In the genomic region with DNA sequence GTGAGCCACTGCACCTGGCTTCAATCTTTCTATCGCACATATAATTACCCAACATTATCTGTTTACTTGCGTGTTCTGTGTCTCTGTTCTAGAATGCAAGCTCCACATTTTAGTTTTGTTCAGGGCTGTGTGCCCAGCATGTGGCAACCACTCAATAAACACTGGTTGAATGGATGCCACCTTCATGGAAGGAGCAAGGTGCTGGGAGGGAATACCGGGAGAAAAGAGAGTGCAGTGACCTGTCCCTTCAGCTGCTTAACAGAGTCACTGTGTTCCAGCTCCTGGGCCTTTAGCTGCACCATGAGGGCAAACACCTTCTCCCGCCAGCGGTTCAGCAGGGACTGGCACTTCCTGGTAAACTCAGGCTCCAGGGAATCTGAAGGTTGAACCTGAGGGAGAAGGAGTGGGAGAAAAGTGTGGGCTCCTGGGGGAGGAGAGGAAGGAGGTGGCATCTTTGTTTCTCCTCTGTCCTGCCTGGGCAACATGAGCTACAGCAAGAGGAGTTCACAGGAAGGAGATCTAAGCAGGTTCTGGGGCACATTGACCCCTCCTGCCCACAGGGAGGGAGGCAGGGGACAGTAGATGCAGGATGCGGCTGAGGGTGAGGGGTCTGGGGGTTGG, we compare ENCODE assay signal across 21 cellular contexts. TPM values are rescaled to one million over a fixed set of nuclear protein-coding genes. Genes with fewer than 3 reads are reported as not detected.
"Had no signal": no experiment of that assay in that cellular context is flagged by ENCODE, and none has a peak within 500 bp of the region (broad histone marks: within the 10 kb centered on the region; RNA-seq: fewer than 3 reads in every experiment).

No MANE protein-coding gene starts in this region.

- DNase-seq: colonic mucosa; dermis blood vessel endothelial cell; foreskin melanocyte; head of caudate nucleus; kidney; left cardiac atrium; mammary epithelial cell; naive thymus-derived CD4-positive, alpha-beta T cell; nephron progenitor cell; ovary; small intestine; stimulated activated CD4-positive, alpha-beta T cell treated with anti-CD3 and anti-CD28 coated beads, Interleukin-12 subunit alpha, Interleukin-12 subunit beta, amount 100 ng/mL, for 4 hours; stimulated activated CD8-positive, alpha-beta memory T cell treated with anti-CD3 and anti-CD28 coated beads, Interleukin-4, amount 100 ng/mL, for 48 hours had no signal

- H3K9me3 ChIP-seq: colonic mucosa, neutrophil, ovary, right atrium auricular region had no signal

- H3K27me3 ChIP-seq: colonic mucosa, hepatocyte, neutrophil, ovary, right atrium auricular region had no signal

- H3K79me2 ChIP-seq: hepatocyte had no signal

- H2AFZ ChIP-seq: hepatocyte had no signal

- H3K4me1 ChIP-seq: colonic mucosa, right atrium auricular region had no signal

- H3K4me2 ChIP-seq: hepatocyte had no signal

- H3K36me3 ChIP-seq: colonic mucosa, ovary had no signal

- H3K4me3 ChIP-seq: colonic mucosa, hepatocyte, ovary, right atrium auricular region had no signal

- ATAC-seq: left cardiac atrium; naive thymus-derived CD4-positive, alpha-beta T cell; stimulated activated memory B cell treated with anti-CD40 and anti-IgM and Interleukin-4, amounts not matched to agents 10 μg/mL and 1 μg/mL and 100 μg/mL, for 72 hours had no signal

- H3K27ac ChIP-seq: colonic mucosa, hepatocyte, neutrophil, ovary, right atrium auricular region had no signal

RNA-seq across cellular contexts. Expression of a gene that starts 11.1 kb away (rescaled TPM):
- total RNA-seq: cerebellum; colonic mucosa; dermis blood vessel endothelial cell; hepatocyte; kidney; left cardiac atrium; mammary epithelial cell; mesenteric fat pad; mononuclear cell; naive thymus-derived CD4-positive, alpha-beta T cell; ovary; posterior vena cava; right atrium auricular region had no signal
- polyA plus RNA-seq: hepatocyte; mammary epithelial cell; naive thymus-derived CD4-positive, alpha-beta T cell; ovary; small intestine had no signal

RNA-seq across cellular contexts. Expression of a gene that starts 20.5 kb away (rescaled TPM):
- total RNA-seq: cerebellum, mononuclear cell, posterior vena cava, right atrium auricular region had no signal

RNA-seq across cellular contexts. Expression of a gene that starts 29.7 kb away (rescaled TPM):
- total RNA-seq: cerebellum; colonic mucosa; dermis blood vessel endothelial cell; hepatocyte; mesenteric fat pad; mononuclear cell; naive thymus-derived CD4-positive, alpha-beta T cell; posterior vena cava; right atrium auricular region had no signal
- polyA plus RNA-seq: hepatocyte; naive thymus-derived CD4-positive, alpha-beta T cell had no signal
